In the genomic region with DNA sequence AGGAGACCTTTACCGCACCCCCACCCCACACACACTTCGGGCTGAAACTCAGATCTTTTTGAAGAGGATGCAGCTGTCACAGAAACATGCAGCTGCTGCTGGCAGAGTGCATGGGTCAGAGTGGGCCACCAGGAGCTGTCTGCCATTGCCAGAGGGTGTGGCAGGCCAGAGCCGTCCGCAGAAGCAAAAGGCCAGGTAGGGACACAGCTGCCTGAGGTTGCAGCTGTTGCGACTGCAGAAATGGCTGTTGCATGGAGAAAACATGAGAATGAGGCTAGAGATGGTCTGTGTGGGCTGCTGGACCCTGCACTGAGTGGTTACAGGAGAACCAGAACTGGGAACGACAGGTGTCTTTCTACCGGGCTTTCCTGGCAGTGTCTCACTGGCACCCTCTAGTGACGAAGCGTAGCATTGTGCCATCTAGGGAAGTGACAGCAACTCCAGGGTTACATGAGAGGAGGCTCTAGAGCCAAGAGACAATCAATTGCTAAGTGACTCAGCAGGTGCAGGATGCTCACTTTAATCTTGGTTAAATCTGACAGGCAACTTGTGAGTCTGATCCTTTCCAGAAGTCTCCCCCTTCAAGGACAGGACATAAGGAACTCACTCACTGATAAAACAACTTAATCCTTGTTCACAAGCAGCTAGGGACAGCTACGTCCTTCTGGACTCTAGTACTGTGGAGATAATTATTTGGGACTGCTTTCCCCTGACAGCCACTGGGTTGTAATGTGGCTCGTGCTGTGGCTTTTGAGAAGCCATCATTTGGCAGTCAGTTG, we compare ENCODE assay signal across 8 cellular contexts. TPM values are rescaled to one million over a fixed set of nuclear protein-coding genes. Genes with fewer than 3 reads are reported as not detected.
A peak's percentile ranks its signal among the peaks of the same experiment; 100 is the strongest.
DNase-seq lines count a peak whose midpoint lies in the region; ATAC-seq and TF ChIP-seq lines count a peak whose summit lies in the region.

No MANE protein-coding gene starts in this region.

- TF ChIP-seq EP300 in esophagus muscularis mucosa (IDR thresholded peaks at IDR 0.05): no peak

- peak; percentile 88 for DNase-seq in COLO829 (ENCODE audit: low spot score)
- peak; percentile 92 for DNase-seq in OCI-M1 (lab: John Stamatoyannopoulos, UW)
- peak; percentile 81 for DNase-seq in activated T-cell treated with anti-CD3 and anti-CD28 coated beads for 4 hours
- peak; percentile 95 for DNase-seq in esophagus muscularis mucosa (ENCODE audit: extremely low spot score)
- peak; percentile 61 to 91 (median 84) for DNase-seq in naive thymus-derived CD8-positive, alpha-beta T cell

- no peak overlapping the region for H3K27ac ChIP-seq in esophagus muscularis mucosa (replicated peaks in 1 of 4)

- no peaks in the 10 kb centered on the region for H3K36me3 Mint-ChIP-seq in IgD-negative memory B cell
- H3K36me3 Mint-ChIP-seq in naive thymus-derived CD8-positive, alpha-beta T cell: peaks cover 0 to 11% (median 10%) of the 10 kb centered on the region in 3 donors
- no peaks in the 10 kb centered on the region for H3K36me3 Mint-ChIP-seq in stimulated activated memory B cell treated with anti-CD40 and anti-IgM and Interleukin-4, amounts not matched to agents 10 μg/mL and 1 μg/mL and 100 μg/mL, for 72 hours

- 28% methylated on average over 11 of the region's 11 CpGs for WGBS in esophagus muscularis mucosa

- TF ChIP-seq POLR2A in esophagus muscularis mucosa (IDR thresholded peaks at IDR 0.05; ENCODE audit: low read depth): no peak

- intact Hi-C loops in esophagus muscularis mucosa (cut with DNase I): loop anchor here (2.0 to 5.0 kb wide), 2 partner anchors 85 to 140 kb away; no protein-coding TSS in a partner anchor

- ATAC-seq in GM21447 (IDR thresholded peaks at IDR 0.05; ENCODE audit: unreplicated experiment): peak; percentile 69
- peak; percentile 77 for ATAC-seq in naive thymus-derived CD8-positive, alpha-beta T cell
- ATAC-seq in stimulated activated memory B cell treated with anti-CD40 and anti-IgM and Interleukin-4, amounts not matched to agents 10 μg/mL and 1 μg/mL and 100 μg/mL, for 72 hours: peak; percentile 94

- peak; percentile 85 to 97 (median 89) for TF ChIP-seq CTCF in esophagus muscularis mucosa (IDR thresholded peaks at IDR 0.05)

- peak overlapping the region in 2 of 3 donors; percentile 8 to 74 for H3K27ac Mint-ChIP-seq in IgD-negative memory B cell
- H3K27ac Mint-ChIP-seq in naive thymus-derived CD8-positive, alpha-beta T cell: peak overlapping the region in 9 of 10 donors; percentile 1 to 78 (median 56)
- H3K27ac Mint-ChIP-seq in stimulated activated memory B cell treated with anti-CD40 and anti-IgM and Interleukin-4, amounts not matched to agents 10 μg/mL and 1 μg/mL and 100 μg/mL, for 72 hours: peak overlapping the region; percentile 51

- POLR2A ChIA-PET in naive thymus-derived CD8-positive, alpha-beta T cell (lab: Charles Lee): interaction anchor here (0.5 to 17.1 kb wide), 11 partner anchors 16 to 91 kb away, joined by 3 to 497 read pairs (median 4); partner anchors contain the start of genes SERPINB1, SERPINB6 and SERPINB9

- no peaks in the 10 kb centered on the region for H3K27me3 Mint-ChIP-seq in IgD-negative memory B cell
- H3K27me3 Mint-ChIP-seq in naive thymus-derived CD8-positive, alpha-beta T cell: no peaks in the 10 kb centered on the region
- H3K27me3 Mint-ChIP-seq in stimulated activated memory B cell treated with anti-CD40 and anti-IgM and Interleukin-4, amounts not matched to agents 10 μg/mL and 1 μg/mL and 100 μg/mL, for 72 hours: no peaks in the 10 kb centered on the region

- H3K4me1 ChIP-seq in esophagus muscularis mucosa: peaks cover 4 to 9% (median 8%) of the 10 kb centered on the region in 4 donors

- H3K9me3 ChIP-seq in esophagus muscularis mucosa: no peaks in the 10 kb centered on the region

- H3K9me3 Mint-ChIP-seq in IgD-negative memory B cell: peaks cover 2 to 4% (median 4%) of the 10 kb centered on the region in 3 donors
- peaks cover 0 to 30% (median 10%) of the 10 kb centered on the region in 9 donors for H3K9me3 Mint-ChIP-seq in naive thymus-derived CD8-positive, alpha-beta T cell
- no peaks in the 10 kb centered on the region for H3K9me3 Mint-ChIP-seq in stimulated activated memory B cell treated with anti-CD40 and anti-IgM and Interleukin-4, amounts not matched to agents 10 μg/mL and 1 μg/mL and 100 μg/mL, for 72 hours

- no peaks in the 10 kb centered on the region for H3K27me3 ChIP-seq in esophagus muscularis mucosa

- peaks cover 14 to 17% (median 14%) of the 10 kb centered on the region in 3 donors for H3K4me1 Mint-ChIP-seq in IgD-negative memory B cell
- peaks cover 16 to 32% (median 24%) of the 10 kb centered on the region in 4 donors for H3K4me1 Mint-ChIP-seq in naive thymus-derived CD8-positive, alpha-beta T cell
- peaks cover 20% of the 10 kb centered on the region for H3K4me1 Mint-ChIP-seq in stimulated activated memory B cell treated with anti-CD40 and anti-IgM and Interleukin-4, amounts not matched to agents 10 μg/mL and 1 μg/mL and 100 μg/mL, for 72 hours

- no peaks in the 10 kb centered on the region for H3K36me3 ChIP-seq in esophagus muscularis mucosa

- H3K4me3 Mint-ChIP-seq in IgD-negative memory B cell: peak overlapping the region in 2 of 4 donors; percentile 54 to 86
- H3K4me3 Mint-ChIP-seq in naive thymus-derived CD8-positive, alpha-beta T cell: peak overlapping the region; percentile 40 to 68 (median 51)
- peak overlapping the region; percentile 55 for H3K4me3 Mint-ChIP-seq in stimulated activated memory B cell treated with anti-CD40 and anti-IgM and Interleukin-4, amounts not matched to agents 10 μg/mL and 1 μg/mL and 100 μg/mL, for 72 hours

- peak overlapping the region in 2 of 4 donors; percentile 8 to 35 for H3K4me3 ChIP-seq in esophagus muscularis mucosa

RNA-seq across cellular contexts. Expression of gene SERPINB9, which starts 29.1 kb away (rescaled TPM):
- polyA plus RNA-seq in IgD-negative memory B cell: 20.1 TPM
- 10 to 100 TPM in 1 of 4 donors, 1 to 10 TPM in 3; 5.4 to 17.7 (median 6.2) TPM for total RNA-seq in esophagus muscularis mucosa
- total RNA-seq in naive thymus-derived CD8-positive, alpha-beta T cell: 10 to 100 TPM; 56.6 to 57.1 TPM
- polyA plus RNA-seq in naive thymus-derived CD8-positive, alpha-beta T cell: 10 to 100 TPM; 29.9 to 37.2 (median 35.0) TPM

RNA-seq across cellular contexts. Expression of gene SERPINB6, which starts 39.2 kb away (rescaled TPM):
- polyA plus RNA-seq in IgD-negative memory B cell: 77.8 TPM
- 100 to 1,000 TPM; 114 to 125 (median 124) TPM for total RNA-seq in esophagus muscularis mucosa
- total RNA-seq in naive thymus-derived CD8-positive, alpha-beta T cell: 100 to 1,000 TPM; 125 to 134 TPM
- polyA plus RNA-seq in naive thymus-derived CD8-positive, alpha-beta T cell: 100 to 1,000 TPM; 128 to 152 (median 141) TPM
